Comparison of ENCODE assay signal across 1 cellular context in the genomic region with DNA sequence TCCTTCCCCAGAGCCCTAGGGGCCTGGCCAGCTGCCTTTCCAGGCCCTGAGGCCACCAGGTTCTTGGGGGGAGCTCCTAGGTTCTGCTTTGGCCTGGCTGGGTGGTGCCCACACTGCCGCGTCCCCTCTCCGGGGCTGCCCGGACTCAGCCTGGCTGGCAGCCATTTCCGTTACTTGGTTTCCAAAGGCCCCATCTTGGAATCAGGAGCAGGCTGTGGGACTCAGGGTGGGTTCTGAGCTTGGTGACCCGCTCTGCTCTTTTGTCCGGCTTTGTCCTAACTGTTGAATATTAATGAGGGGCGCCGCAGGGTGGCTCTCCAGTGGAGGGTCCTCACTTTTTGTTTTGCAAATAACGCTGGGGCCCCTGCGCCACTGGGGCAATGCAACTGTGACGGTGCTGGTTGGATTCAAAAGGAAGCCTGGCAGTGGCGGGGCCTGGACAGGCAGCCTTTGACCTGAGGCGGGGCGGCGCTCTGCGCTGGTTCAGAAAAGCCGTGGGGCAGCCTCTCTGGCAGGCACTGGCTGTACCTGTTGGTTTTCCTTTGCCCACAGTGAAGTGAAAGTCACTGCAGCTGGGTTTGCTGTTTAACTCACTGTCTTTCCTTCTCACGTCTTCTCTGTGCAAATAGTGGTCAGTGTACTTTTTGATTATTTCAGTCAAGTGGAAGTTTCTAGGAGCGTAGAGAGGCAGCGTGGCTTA.
A peak's percentile ranks its signal among the peaks of the same experiment; 100 is the strongest.
TF ChIP-seq lines count a peak whose summit lies in the region.

No MANE protein-coding gene starts in this region.

TF ChIP-seq in liver, 16 proteins besides CTCF, POLR2A, EP300 and RAD21 (continued from another document):
- TF ChIP-seq, protein P1, sequence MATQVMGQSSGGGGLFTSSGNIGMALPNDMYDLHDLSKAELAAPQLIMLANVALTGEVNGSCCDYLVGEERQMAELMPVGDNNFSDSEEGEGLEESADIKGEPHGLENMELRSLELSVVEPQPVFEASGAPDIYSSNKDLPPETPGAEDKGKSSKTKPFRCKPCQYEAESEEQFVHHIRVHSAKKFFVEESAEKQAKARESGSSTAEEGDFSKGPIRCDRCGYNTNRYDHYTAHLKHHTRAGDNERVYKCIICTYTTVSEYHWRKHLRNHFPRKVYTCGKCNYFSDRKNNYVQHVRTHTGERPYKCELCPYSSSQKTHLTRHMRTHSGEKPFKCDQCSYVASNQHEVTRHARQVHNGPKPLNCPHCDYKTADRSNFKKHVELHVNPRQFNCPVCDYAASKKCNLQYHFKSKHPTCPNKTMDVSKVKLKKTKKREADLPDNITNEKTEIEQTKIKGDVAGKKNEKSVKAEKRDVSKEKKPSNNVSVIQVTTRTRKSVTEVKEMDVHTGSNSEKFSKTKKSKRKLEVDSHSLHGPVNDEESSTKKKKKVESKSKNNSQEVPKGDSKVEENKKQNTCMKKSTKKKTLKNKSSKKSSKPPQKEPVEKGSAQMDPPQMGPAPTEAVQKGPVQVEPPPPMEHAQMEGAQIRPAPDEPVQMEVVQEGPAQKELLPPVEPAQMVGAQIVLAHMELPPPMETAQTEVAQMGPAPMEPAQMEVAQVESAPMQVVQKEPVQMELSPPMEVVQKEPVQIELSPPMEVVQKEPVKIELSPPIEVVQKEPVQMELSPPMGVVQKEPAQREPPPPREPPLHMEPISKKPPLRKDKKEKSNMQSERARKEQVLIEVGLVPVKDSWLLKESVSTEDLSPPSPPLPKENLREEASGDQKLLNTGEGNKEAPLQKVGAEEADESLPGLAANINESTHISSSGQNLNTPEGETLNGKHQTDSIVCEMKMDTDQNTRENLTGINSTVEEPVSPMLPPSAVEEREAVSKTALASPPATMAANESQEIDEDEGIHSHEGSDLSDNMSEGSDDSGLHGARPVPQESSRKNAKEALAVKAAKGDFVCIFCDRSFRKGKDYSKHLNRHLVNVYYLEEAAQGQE (IDR thresholded peaks at IDR 0.05): peak; percentile 65
- TF ChIP-seq RXRA (IDR thresholded peaks at IDR 0.05) (peak; percentile 84 to 87), NR2F2 (IDR thresholded peaks at IDR 0.05) (peak; percentile 63), HNF4G (IDR thresholded peaks at IDR 0.05) (peak; percentile 28), EGR1 (IDR thresholded peaks at IDR 0.05; ENCODE audit: low read depth in 2 of 2) (no peak), FOXA1 (IDR thresholded peaks at IDR 0.05) (no peak), ZBTB33 (IDR thresholded peaks at IDR 0.05) (no peak), YY1 (IDR thresholded peaks at IDR 0.05) (peak; percentile 54), ATF3 (IDR thresholded peaks at IDR 0.05) (no peak), TAF1 (conservative IDR thresholded peaks at IDR 0.05) (peak; percentile 58)
- TF ChIP-seq, protein P2, sequence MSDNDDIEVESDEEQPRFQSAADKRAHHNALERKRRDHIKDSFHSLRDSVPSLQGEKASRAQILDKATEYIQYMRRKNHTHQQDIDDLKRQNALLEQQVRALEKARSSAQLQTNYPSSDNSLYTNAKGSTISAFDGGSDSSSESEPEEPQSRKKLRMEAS (IDR thresholded peaks at IDR 0.05): peak; percentile 75
TF ChIP-seq in liver: peak in this region for 11.
